ENCODE assay signal across 8 cellular contexts in the genomic region with DNA sequence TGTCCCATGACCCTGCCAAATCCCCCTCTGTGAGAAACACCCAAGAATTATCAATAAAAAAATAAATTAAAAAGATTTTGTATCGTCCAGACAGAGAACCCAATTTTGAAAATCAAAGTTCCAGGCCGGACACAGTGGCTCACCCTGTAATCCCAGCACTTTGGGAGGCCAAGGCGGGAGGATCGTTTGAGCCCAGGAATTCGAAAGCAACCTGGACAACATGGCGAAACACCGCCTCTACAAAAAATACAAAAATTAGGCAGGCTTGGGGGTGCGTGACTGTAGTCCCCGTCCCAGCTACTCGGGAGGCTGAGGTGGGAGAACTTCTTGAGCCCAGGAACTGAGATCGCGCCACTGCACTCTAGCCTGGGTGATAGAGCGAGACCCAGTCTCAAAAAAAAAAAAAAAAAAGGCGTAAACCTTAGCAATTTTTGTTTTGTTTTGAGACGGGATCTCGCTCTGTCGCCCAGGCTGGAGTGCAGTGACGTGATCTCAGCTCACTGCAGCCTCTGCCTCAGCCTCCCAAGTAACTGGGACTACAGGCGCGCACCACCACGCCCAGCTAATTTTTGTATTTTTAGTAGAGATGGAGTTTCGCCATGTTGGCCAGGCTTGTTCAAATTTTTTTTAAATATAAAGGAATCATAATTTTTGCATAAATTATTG. TPM values are rescaled to one million over a fixed set of nuclear protein-coding genes. Genes with fewer than 3 reads are reported as not detected.
A peak's percentile ranks its signal among the peaks of the same experiment; 100 is the strongest.
DNase-seq lines count a peak whose midpoint lies in the region; ATAC-seq and TF ChIP-seq lines count a peak whose summit lies in the region.
"Not testable (repeated sequence)": the region's sequence is repeated elsewhere in the genome, so short reads cannot be mapped to it uniquely, and the experiment has no call there.

No MANE protein-coding gene starts in this region.

- H4K8ac ChIP-seq in H9 (replicated peaks; ENCODE audit: insufficient read length, low read depth, low read length), result not testable (repeated sequence)

- H3K4me2 ChIP-seq in H9 (ENCODE audit: insufficient read depth, insufficient read length, low read length), result peak overlapping the region; percentile 93

- not testable (repeated sequence) for H4K5ac ChIP-seq in H9 (ENCODE audit: insufficient read length, low read depth, low read length)

- not testable (repeated sequence) for H3K36me3 ChIP-seq in A673 (ENCODE audit: insufficient read depth, low read length, poor library complexity, severe bottlenecking); ectodermal cell (ENCODE audit: control insufficient read depth, insufficient read depth, low read length)

- not testable (repeated sequence) for H3K27me3 Mint-ChIP-seq in H9 (ENCODE audit: low read depth); activated T-helper 2 cell treated with anti-CD3 and anti-CD28 coated beads, Interferon-gamma antibody, Interleukin-2, Interleukin-4, amounts not matched to agents 10 μg/mL and 5 μg/mL and 100 μg/mL, durations not matched to agents 14 hours and 24 hours and 36 hours (ENCODE audit: low read depth); nephron progenitor cell (ENCODE audit: low read depth, poor library complexity); stimulated activated naive B cell treated with anti-CD40 and anti-IgM and Interleukin-4, amounts not matched to agents 10 μg/mL and 1 μg/mL and 100 μg/mL, for 72 hours

- not testable (repeated sequence) for H3K79me1 ChIP-seq in H9 (ENCODE audit: insufficient read depth, low read depth, low read length, poor library complexity, severe bottlenecking)

- intact Hi-C loops in A673 (cut with micrococcal nuclease; ENCODE audit: unreplicated experiment); activated T-helper 2 cell treated with anti-CD3 and anti-CD28 coated beads, Interferon-gamma antibody, Interleukin-2, Interleukin-4, amounts not matched to agents 10 μg/mL and 5 μg/mL and 100 μg/mL, durations not matched to agents 14 hours and 24 hours and 36 hours (cut with micrococcal nuclease): not testable (repeated sequence)

- not testable (repeated sequence) for H2BK15ac ChIP-seq in H9 (ENCODE audit: low read depth, low read length)

- H3K4me3 ChIP-seq in A673 (ENCODE audit: low read depth, low read length, poor library complexity, severe bottlenecking) (peak overlapping the region; percentile 67), ectodermal cell (ENCODE audit: insufficient read depth, low read depth, low read length) (peak overlapping the region; percentile 95), iPS-11a (ENCODE audit: low read depth, low read length) (peak overlapping the region; percentile 100)

- H2BK12ac ChIP-seq in H9 (ENCODE audit: insufficient read length, low read depth, low read length), result not testable (repeated sequence)

- H3T11ph ChIP-seq in H9 (ENCODE audit: low read length), result not testable (repeated sequence)

- not testable (repeated sequence) for H3K4me1 ChIP-seq in A673 (ENCODE audit: insufficient read depth, low read length, poor library complexity, severe bottlenecking); H9 (ENCODE audit: insufficient read depth, low read length); ectodermal cell (ENCODE audit: control insufficient read depth, insufficient read depth, low read length)

- not testable (repeated sequence) for H3K23me2 ChIP-seq in H9 (ENCODE audit: insufficient read length, low read depth, low read length, poor library complexity, severe bottlenecking)

- H3K4me3 Mint-ChIP-seq in H9 (peak overlapping the region; percentile 97 to 99), nephron progenitor cell (peak overlapping the region; percentile 98)
- H3K4me3 Mint-ChIP-seq in activated T-helper 2 cell treated with anti-CD3 and anti-CD28 coated beads, Interferon-gamma antibody, Interleukin-2, Interleukin-4, amounts not matched to agents 10 μg/mL and 5 μg/mL and 100 μg/mL, durations not matched to agents 14 hours and 24 hours and 36 hours (ENCODE audit: low read depth), result peak overlapping the region; percentile 93
- H3K4me3 Mint-ChIP-seq in stimulated activated naive B cell treated with anti-CD40 and anti-IgM and Interleukin-4, amounts not matched to agents 10 μg/mL and 1 μg/mL and 100 μg/mL, for 72 hours, result peak overlapping the region; percentile 67 to 76

- not testable (repeated sequence) for H3K23ac ChIP-seq in H9 (ENCODE audit: insufficient read length, low read depth, low read length)

- H3K56ac ChIP-seq in H9 (ENCODE audit: insufficient read length, low read depth, low read length), result not testable (repeated sequence)

- not testable (repeated sequence) for H3K9me3 ChIP-seq in A673 (ENCODE audit: low read depth, low read length, poor library complexity, severe bottlenecking); H9 (ENCODE audit: control insufficient read depth, low read depth, low read length); ectodermal cell (ENCODE audit: control insufficient read depth, low read length)

- CTCF ChIA-PET in A673 (lab: Charles Lee); RWPE1 (lab: Yijun Ruan, JAX): not testable (repeated sequence)

- POLR2A ChIA-PET in A673 (lab: Charles Lee; ENCODE audit: low non-redundant PET), result not testable (repeated sequence)
- POLR2A ChIA-PET in RWPE1 (lab: Yijun Ruan, JAX; ENCODE audit: low non-redundant PET), result interaction anchor here (0.6 kb wide), 1 partner anchor 26 kb away, joined by 5 read pairs; no protein-coding TSS in a partner anchor

- H3K4me1 Mint-ChIP-seq in H9; activated T-helper 2 cell treated with anti-CD3 and anti-CD28 coated beads, Interferon-gamma antibody, Interleukin-2, Interleukin-4, amounts not matched to agents 10 μg/mL and 5 μg/mL and 100 μg/mL, durations not matched to agents 14 hours and 24 hours and 36 hours (ENCODE audit: low read depth); nephron progenitor cell: not testable (repeated sequence)
- H3K4me1 Mint-ChIP-seq in stimulated activated naive B cell treated with anti-CD40 and anti-IgM and Interleukin-4, amounts not matched to agents 10 μg/mL and 1 μg/mL and 100 μg/mL, for 72 hours, result peaks cover 6 to 10% of the 10 kb centered on the region in 2 donors

- ATAC-seq in stimulated activated naive B cell treated with anti-CD40 and anti-IgM and Interleukin-4, amounts not matched to agents 10 μg/mL and 1 μg/mL and 100 μg/mL, for 72 hours (replicated peaks), result not testable (repeated sequence)

- H3K36me3 Mint-ChIP-seq in H9 (ENCODE audit: insufficient read depth in 1 of 3, low read depth in 3 of 3), result peaks cover 14 to 28% (median 18%) of the 10 kb centered on the region in 3 experiments
- peaks cover 13% of the 10 kb centered on the region for H3K36me3 Mint-ChIP-seq in activated T-helper 2 cell treated with anti-CD3 and anti-CD28 coated beads, Interferon-gamma antibody, Interleukin-2, Interleukin-4, amounts not matched to agents 10 μg/mL and 5 μg/mL and 100 μg/mL, durations not matched to agents 14 hours and 24 hours and 36 hours (ENCODE audit: low read depth)
- H3K36me3 Mint-ChIP-seq in nephron progenitor cell (ENCODE audit: low read depth), result peaks cover 42% of the 10 kb centered on the region
- peaks cover 18 to 21% of the 10 kb centered on the region in 2 donors for H3K36me3 Mint-ChIP-seq in stimulated activated naive B cell treated with anti-CD40 and anti-IgM and Interleukin-4, amounts not matched to agents 10 μg/mL and 1 μg/mL and 100 μg/mL, for 72 hours

- BruUV-seq in A673 (replicated peaks; lab: Mats Ljungman, UMichigan), result not testable (repeated sequence)

- not testable (repeated sequence) for H3K27ac ChIP-seq in A673 (ENCODE audit: low read depth, low read length, poor library complexity, severe bottlenecking); H9 (ENCODE audit: insufficient read length, low read depth, low read length); ectodermal cell (ENCODE audit: insufficient read depth, low read depth, low read length, poor library complexity, severe bottlenecking)
- H3K27ac ChIP-seq in RWPE1, result peak overlapping the region; percentile 30; the same call in 1 of the 2 replicates

- H2AK5ac ChIP-seq in H9 (ENCODE audit: insufficient read length, low read length), result not testable (repeated sequence)

- H3K18ac ChIP-seq in H9 (ENCODE audit: insufficient read length, low read depth, low read length), result not testable (repeated sequence)

- not testable (repeated sequence) for H3K9ac ChIP-seq in H9 (ENCODE audit: extremely low read depth, insufficient read length, low read length)

- no CpG with 5 or more reads among the region's 22 CpGs for WGBS in H9 (ENCODE audit: extremely low coverage, insufficient read length, low lambda C conversion rate)
- 96% methylated on average over 20 of the region's 22 CpGs for WGBS in ectodermal cell, 2 experiments

- not testable (repeated sequence) for H3K27me3 ChIP-seq in A673 (replicated peaks; ENCODE audit: insufficient read depth, low read depth, low read length, poor library complexity); H9 (ENCODE audit: insufficient read depth, low read length); ectodermal cell (ENCODE audit: control insufficient read depth, insufficient read depth, low read length, poor library complexity, severe bottlenecking)

- peaks cover 8 to 12% of the 10 kb centered on the region in 2 experiments for H3K9me3 Mint-ChIP-seq in H9
- not testable (repeated sequence) for H3K9me3 Mint-ChIP-seq in activated T-helper 2 cell treated with anti-CD3 and anti-CD28 coated beads, Interferon-gamma antibody, Interleukin-2, Interleukin-4, amounts not matched to agents 10 μg/mL and 5 μg/mL and 100 μg/mL, durations not matched to agents 14 hours and 24 hours and 36 hours; stimulated activated naive B cell treated with anti-CD40 and anti-IgM and Interleukin-4, amounts not matched to agents 10 μg/mL and 1 μg/mL and 100 μg/mL, for 72 hours
- peaks cover 30% of the 10 kb centered on the region for H3K9me3 Mint-ChIP-seq in nephron progenitor cell

- H3K79me2 ChIP-seq in H9 (ENCODE audit: insufficient read depth, low read length), result peaks cover 32% of the 10 kb centered on the region; the same call in 1 of the 2 replicates

- H2AFZ ChIP-seq in H9 (ENCODE audit: low read length), result not testable (repeated sequence)

- not testable (repeated sequence) for H2BK120ac ChIP-seq in H9 (ENCODE audit: low read depth, low read length, poor library complexity, severe bottlenecking)

- H3K4ac ChIP-seq in H9 (ENCODE audit: low read depth, low read length), result not testable (repeated sequence)

- not testable (repeated sequence) for H3K14ac ChIP-seq in H9 (ENCODE audit: insufficient read depth, low read length)

- H2BK5ac ChIP-seq in H9 (ENCODE audit: insufficient read length, low read length), result not testable (repeated sequence)

- not testable (repeated sequence) for TF ChIP-seq CTCF in A673 (conservative IDR thresholded peaks at IDR 0.05; ENCODE audit: low read depth, low read length); H9 (conservative IDR thresholded peaks at IDR 0.05); RWPE1 (conservative IDR thresholded peaks at IDR 0.05; ENCODE audit: low read depth); nephron progenitor cell (IDR thresholded peaks at IDR 0.05)

- H3K27ac Mint-ChIP-seq in H9; activated T-helper 2 cell treated with anti-CD3 and anti-CD28 coated beads, Interferon-gamma antibody, Interleukin-2, Interleukin-4, amounts not matched to agents 10 μg/mL and 5 μg/mL and 100 μg/mL, durations not matched to agents 14 hours and 24 hours and 36 hours; nephron progenitor cell: not testable (repeated sequence)
- peak overlapping the region; percentile 65 for H3K27ac Mint-ChIP-seq in stimulated activated naive B cell treated with anti-CD40 and anti-IgM and Interleukin-4, amounts not matched to agents 10 μg/mL and 1 μg/mL and 100 μg/mL, for 72 hours

- not testable (repeated sequence) for H4K91ac ChIP-seq in H9 (ENCODE audit: insufficient read length, low read depth, low read length)

- not testable (repeated sequence) for H2BK20ac ChIP-seq in H9 (ENCODE audit: low read depth, low read length, poor library complexity, severe bottlenecking)

- H4K20me1 ChIP-seq in H9 (ENCODE audit: control insufficient read depth, insufficient read depth, insufficient read length), result not testable (repeated sequence)

- not testable (repeated sequence) for DNase-seq in A673 (ENCODE audit: low spot score); H9; RWPE1 (ENCODE audit: low spot score); activated T-helper 2 cell treated with anti-CD3 and anti-CD28 coated beads, Interferon-gamma antibody, Interleukin-2, Interleukin-4, amounts not matched to agents 10 μg/mL and 5 μg/mL and 100 μg/mL, durations not matched to agents 14 hours and 24 hours and 36 hours (ENCODE audit: low spot score); nephron progenitor cell; stimulated activated naive B cell treated with anti-CD40 and anti-IgM and Interleukin-4, amounts not matched to agents 10 μg/mL and 1 μg/mL and 100 μg/mL, for 72 hours

RNA-seq across cellular contexts. Expression of a gene that starts 1.9 kb away (rescaled TPM):
- total RNA-seq in A673 (2021), result 90.9 and 92.2 TPM in 2 replicates
- total RNA-seq in H9 (2021), result 134 and 137 TPM in 2 replicates
- 68.8 and 69.0 TPM in 2 replicates for total RNA-seq in activated T-helper 2 cell treated with anti-CD3 and anti-CD28 coated beads, Interferon-gamma antibody, Interleukin-2, Interleukin-4, amounts not matched to agents 10 μg/mL and 5 μg/mL and 100 μg/mL, durations not matched to agents 14 hours and 24 hours and 36 hours
- polyA plus RNA-seq in ectodermal cell (2013, experiment 1 of 4), result 97.0 TPM
- polyA plus RNA-seq in ectodermal cell (2013, experiment 2 of 4), result 150 TPM
- 85.0 TPM for polyA plus RNA-seq in ectodermal cell (2013, experiment 3 of 4)
- polyA plus RNA-seq in ectodermal cell (2013, experiment 4 of 4), result 96.3 TPM
